ENCODE assay signal across 9 cellular contexts in genomic region chr20:58458342-58459057, GRCh38. TPM values are rescaled to one million over a fixed set of nuclear protein-coding genes. Genes with fewer than 3 reads are reported as not detected.
DNase-seq lines count a peak whose midpoint lies in the region; ATAC-seq lines count a peak whose summit lies in the region.
"Had no signal": no experiment of that assay in that cellular context is flagged by ENCODE, and none has a peak within 500 bp of the region (broad histone marks: within the 10 kb centered on the region; RNA-seq: fewer than 3 reads in every experiment).

No MANE protein-coding gene starts in this region.

- H3K9ac ChIP-seq in BLaER1 treated with 17β-estradiol and CSF1 and Interleukin-3, amounts not matched to agents 10 nM and 100 nM: no peak overlapping the region

- H3K4me1 ChIP-seq in BLaER1 treated with 17β-estradiol and CSF1 and Interleukin-3, amounts not matched to agents 10 nM and 100 nM: peaks cover 23 to 43% (median 41%) of the 10 kb centered on the region in 10 experiments

- intact Hi-C loops in left colon (cut with DNase I, micrococcal nuclease): no loop called here

- H3K27me3 ChIP-seq in BLaER1 treated with 17β-estradiol and CSF1 and Interleukin-3, amounts not matched to agents 10 nM and 100 nM: no peaks in the 10 kb centered on the region

- H3K27me3 Mint-ChIP-seq in activated T-helper 17 cell treated with anti-CD3 and anti-CD28 coated beads, Interleukin-2, amount 50 U/mL, for 72 hours: no peaks in the 10 kb centered on the region

- no peak overlapping the region for H3K4me3 Mint-ChIP-seq in activated T-helper 17 cell treated with anti-CD3 and anti-CD28 coated beads, Interleukin-2, amount 50 U/mL, for 72 hours

- ATAC-seq in GM19351 (IDR thresholded peaks at IDR 0.05; ENCODE audit: unreplicated experiment): peak; percentile 97
- peak; percentile 89 for ATAC-seq in HG03066 (IDR thresholded peaks at IDR 0.05; ENCODE audit: low read depth, unreplicated experiment)
- ATAC-seq in activated T-helper 17 cell treated with anti-CD3 and anti-CD28 coated beads, Interleukin-2, amount 50 U/mL, for 72 hours (replicated peaks): no peak
- ATAC-seq in left colon: no peak

- no peaks in the 10 kb centered on the region for H3K4me1 Mint-ChIP-seq in activated T-helper 17 cell treated with anti-CD3 and anti-CD28 coated beads, Interleukin-2, amount 50 U/mL, for 72 hours

- H3K9me3 ChIP-seq in BLaER1 treated with 17β-estradiol and CSF1 and Interleukin-3, amounts not matched to agents 10 nM and 100 nM (replicated peaks in 1 of 11): peaks cover 18 to 35% (median 31%) of the 10 kb centered on the region in 11 experiments

- no peaks in the 10 kb centered on the region for H3K9me3 Mint-ChIP-seq in activated T-helper 17 cell treated with anti-CD3 and anti-CD28 coated beads, Interleukin-2, amount 50 U/mL, for 72 hours

- DNase-seq in stimulated activated CD4-positive, alpha-beta T cell treated with anti-CD3 and anti-CD28 coated beads, Interleukin-12 subunit alpha, Interleukin-12 subunit beta, amount 100 ng/mL, for 4 hours: no peak
- DNase-seq in left colon: no peak
- no peak for DNase-seq in activated CD4-positive, alpha-beta T cell treated with anti-CD3 and anti-CD28 coated beads, Interleukin-2, amount 50 U/mL, for 1 hour
- DNase-seq in midbrain (lab: John Stamatoyannopoulos, UW): no peak
- DNase-seq: amniotic stem cell had no signal

- peaks cover 5 to 43% (median 30%) of the 10 kb centered on the region in 11 experiments; a peak in 20 of 22 replicates for H4K20me1 ChIP-seq in BLaER1 treated with 17β-estradiol and CSF1 and Interleukin-3, amounts not matched to agents 10 nM and 100 nM

- peak overlapping the region in 1 of 11 experiments; percentile 43; a peak in 1 of 22 replicates for H3K27ac ChIP-seq in BLaER1 treated with 17β-estradiol and CSF1 and Interleukin-3, amounts not matched to agents 10 nM and 100 nM

- H3K36me3 Mint-ChIP-seq in activated T-helper 17 cell treated with anti-CD3 and anti-CD28 coated beads, Interleukin-2, amount 50 U/mL, for 72 hours (ENCODE audit: low read depth): peaks cover 16% of the 10 kb centered on the region

- peaks cover 0 to 17% (median 11%) of the 10 kb centered on the region in 11 experiments; a peak in 16 of 22 replicates for H3K36me3 ChIP-seq in BLaER1 treated with 17β-estradiol and CSF1 and Interleukin-3, amounts not matched to agents 10 nM and 100 nM

- H3K4me2 ChIP-seq in BLaER1 treated with 17β-estradiol and CSF1 and Interleukin-3, amounts not matched to agents 10 nM and 100 nM: peak overlapping the region; percentile 53 to 90 (median 81)

- H3K4me3 ChIP-seq in BLaER1 treated with 17β-estradiol and CSF1 and Interleukin-3, amounts not matched to agents 10 nM and 100 nM: no peak overlapping the region

- peak overlapping the region; percentile 32 for H3K27ac Mint-ChIP-seq in activated T-helper 17 cell treated with anti-CD3 and anti-CD28 coated beads, Interleukin-2, amount 50 U/mL, for 72 hours

RNA-seq across cellular contexts. Expression of gene APCDD1L, which starts 56.7 kb away (rescaled TPM):
- total RNA-seq in activated T-helper 17 cell treated with anti-CD3 and anti-CD28 coated beads, Interleukin-2, amount 50 U/mL, for 72 hours: not detected
- total RNA-seq in left colon: under 1 TPM; 0.40 to 0.50 TPM

Comparison
In these comparisons a context has a peak if more than half of its experiments do, and no peak if none do; other contexts are left out.
1. ATAC-seq: peak in GM19351 (single experiment) and HG03066 (single experiment); none in activated T-helper 17 cell treated with anti-CD3 and anti-CD28 coated beads, Interleukin-2, amount 50 U/mL, for 72 hours (single experiment) and left colon (single experiment).